13 cellular contexts compared by ENCODE assay signal in genomic region chr19:46818812-46819211, GRCh38. TPM values are rescaled to one million over a fixed set of nuclear protein-coding genes. Genes with fewer than 3 reads are reported as not detected.
DNase-seq lines count a peak whose midpoint lies in the region; ATAC-seq lines count a peak whose summit lies in the region.
"Had no signal": no experiment of that assay in that cellular context is flagged by ENCODE, and none has a peak within 500 bp of the region (broad histone marks: within the 10 kb centered on the region; RNA-seq: fewer than 3 reads in every experiment).

No MANE protein-coding gene starts in this region.

- H3K27me3 Mint-ChIP-seq in activated T-cell treated with anti-CD3 and anti-CD28 coated beads, Interleukin-2, amount 50 U/mL, for 24 hours: no peaks in the 10 kb centered on the region
- H3K27me3 Mint-ChIP-seq in activated naive CD8-positive, alpha-beta T cell treated with anti-CD3 and anti-CD28 coated beads for 36 hours: peaks cover 1% of the 10 kb centered on the region
- H3K27me3 Mint-ChIP-seq: activated naive CD8-positive, alpha-beta T cell treated with anti-CD3 and anti-CD28 coated beads, Interleukin-2, amount 10 ng/mL, durations not matched to agents 7 days and 5 days; stimulated activated naive CD8-positive, alpha-beta T cell treated with anti-CD3 and anti-CD28 coated beads, Interleukin-15, Interleukin-2, amounts not matched to agents 100 ng/mL and 50 ng/mL, for 24 hours had no signal

- no peaks in the 10 kb centered on the region for H3K9me3 Mint-ChIP-seq in activated T-cell treated with anti-CD3 and anti-CD28 coated beads, Interleukin-2, amount 50 U/mL, for 24 hours
- H3K9me3 Mint-ChIP-seq in activated naive CD8-positive, alpha-beta T cell treated with anti-CD3 and anti-CD28 coated beads for 36 hours: no peaks in the 10 kb centered on the region
- H3K9me3 Mint-ChIP-seq: activated naive CD8-positive, alpha-beta T cell treated with anti-CD3 and anti-CD28 coated beads, Interleukin-2, amount 10 ng/mL, durations not matched to agents 7 days and 5 days; natural killer cell treated with Interleukin-12 subunit alpha and Interleukin-12 subunit beta and Interleukin-15 and Interleukin-18, amount 100 ng/mL, for 72 hours; stimulated activated naive CD8-positive, alpha-beta T cell treated with anti-CD3 and anti-CD28 coated beads, Interleukin-15, Interleukin-2, amounts not matched to agents 100 ng/mL and 50 ng/mL, for 24 hours had no signal

- no peaks in the 10 kb centered on the region for H3K36me3 Mint-ChIP-seq in activated T-cell treated with anti-CD3 and anti-CD28 coated beads, Interleukin-2, amount 50 U/mL, for 24 hours (ENCODE audit: low read depth)
- no peaks in the 10 kb centered on the region for H3K36me3 Mint-ChIP-seq in activated naive CD8-positive, alpha-beta T cell treated with anti-CD3 and anti-CD28 coated beads for 36 hours
- H3K36me3 Mint-ChIP-seq: activated naive CD8-positive, alpha-beta T cell treated with anti-CD3 and anti-CD28 coated beads, Interleukin-2, amount 10 ng/mL, durations not matched to agents 7 days and 5 days; natural killer cell treated with Interleukin-12 subunit alpha and Interleukin-12 subunit beta and Interleukin-15 and Interleukin-18, amount 100 ng/mL, for 72 hours had no signal

- peak; percentile 12 for DNase-seq in activated T-cell treated with anti-CD3 and anti-CD28 coated beads for 48 hours (ENCODE audit: low read depth)
- no peak for DNase-seq in activated T-cell treated with anti-CD3 and anti-CD28 coated beads, Interleukin-2, amount 50 U/mL, for 24 hours
- DNase-seq in MG63: peak; percentile 29
- DNase-seq in activated naive CD8-positive, alpha-beta T cell treated with anti-CD3 and anti-CD28 coated beads for 36 hours: peak; percentile 24
- peak; percentile 37 for DNase-seq in stimulated activated CD8-positive, alpha-beta memory T cell treated with anti-CD3 and anti-CD28 coated beads, Interleukin-4, amount 100 ng/mL, for 48 hours
- DNase-seq in SW 1271 (lab: John Stamatoyannopoulos, UW): no peak
- no peak for DNase-seq in AG08395 (ENCODE audit: low spot score)
- DNase-seq: activated naive CD8-positive, alpha-beta T cell treated with anti-CD3 and anti-CD28 coated beads, Interleukin-2, amount 10 ng/mL, durations not matched to agents 7 days and 5 days; BE2C; NCI-H774 had no signal

- H3K4me3 Mint-ChIP-seq in activated T-cell treated with anti-CD3 and anti-CD28 coated beads, Interleukin-2, amount 50 U/mL, for 24 hours: no peak overlapping the region
- no peak overlapping the region for H3K4me3 Mint-ChIP-seq in activated naive CD8-positive, alpha-beta T cell treated with anti-CD3 and anti-CD28 coated beads for 36 hours
- H3K4me3 Mint-ChIP-seq: activated naive CD8-positive, alpha-beta T cell treated with anti-CD3 and anti-CD28 coated beads, Interleukin-2, amount 10 ng/mL, durations not matched to agents 7 days and 5 days; natural killer cell treated with Interleukin-12 subunit alpha and Interleukin-12 subunit beta and Interleukin-15 and Interleukin-18, amount 100 ng/mL, for 72 hours; stimulated activated naive CD8-positive, alpha-beta T cell treated with anti-CD3 and anti-CD28 coated beads, Interleukin-15, Interleukin-2, amounts not matched to agents 100 ng/mL and 50 ng/mL, for 24 hours had no signal

- H3K4me3 ChIP-seq in MG63: no peak overlapping the region

- no peak overlapping the region for H3K27ac Mint-ChIP-seq in activated T-cell treated with anti-CD3 and anti-CD28 coated beads, Interleukin-2, amount 50 U/mL, for 24 hours
- no peak overlapping the region for H3K27ac Mint-ChIP-seq in activated naive CD8-positive, alpha-beta T cell treated with anti-CD3 and anti-CD28 coated beads for 36 hours
- H3K27ac Mint-ChIP-seq: activated naive CD8-positive, alpha-beta T cell treated with anti-CD3 and anti-CD28 coated beads, Interleukin-2, amount 10 ng/mL, durations not matched to agents 7 days and 5 days; stimulated activated naive CD8-positive, alpha-beta T cell treated with anti-CD3 and anti-CD28 coated beads, Interleukin-15, Interleukin-2, amounts not matched to agents 100 ng/mL and 50 ng/mL, for 24 hours had no signal

- H3K4me1 Mint-ChIP-seq in activated T-cell treated with anti-CD3 and anti-CD28 coated beads, Interleukin-2, amount 50 U/mL, for 24 hours (ENCODE audit: low read depth): peaks cover 30% of the 10 kb centered on the region
- H3K4me1 Mint-ChIP-seq in activated naive CD8-positive, alpha-beta T cell treated with anti-CD3 and anti-CD28 coated beads for 36 hours: peaks cover 24% of the 10 kb centered on the region

- no peaks in the 10 kb centered on the region for H3K27me3 ChIP-seq in MG63
- H3K27me3 ChIP-seq: BE2C had no signal

- H3K36me3 ChIP-seq in MG63: no peaks in the 10 kb centered on the region
- H3K36me3 ChIP-seq: BE2C had no signal

- no peaks in the 10 kb centered on the region for H3K9me3 ChIP-seq in MG63
- H3K9me3 ChIP-seq: BE2C had no signal

- ATAC-seq in GM18519 (IDR thresholded peaks at IDR 0.05; ENCODE audit: low FRiP score, unreplicated experiment): no peak

RNA-seq across cellular contexts. Expression of gene SLC1A5, which starts 30.4 kb away (rescaled TPM):
- 170 and 305 TPM in 2 replicates for total RNA-seq in MG63 (2014; rRNA removed; shearing (Covaris generic); ENCODE audit: low replicate concordance)
- 100 to 1,000 TPM; 299 to 309 TPM for total RNA-seq in activated naive CD8-positive, alpha-beta T cell treated with anti-CD3 and anti-CD28 coated beads for 36 hours

RNA-seq across cellular contexts. Expression of gene AP2S1, which starts 31.8 kb away (rescaled TPM):
- total RNA-seq in MG63 (2014; rRNA removed; shearing (Covaris generic); ENCODE audit: low replicate concordance): 216 and 390 TPM in 2 replicates
- 100 to 1,000 TPM; 112 to 114 TPM for total RNA-seq in activated naive CD8-positive, alpha-beta T cell treated with anti-CD3 and anti-CD28 coated beads for 36 hours

RNA-seq across cellular contexts. Expression of gene ARHGAP35, which starts 42.0 kb away (rescaled TPM):
- total RNA-seq in MG63 (2014; rRNA removed; shearing (Covaris generic); ENCODE audit: low replicate concordance): 7.8 and 14.7 TPM in 2 replicates
- total RNA-seq in activated naive CD8-positive, alpha-beta T cell treated with anti-CD3 and anti-CD28 coated beads for 36 hours: 10 to 100 TPM; 13.6 to 13.7 TPM

Comparison
In these comparisons a context has a peak if more than half of its experiments do, and no peak if none do; other contexts are left out.
1. DNase-seq: peak in activated T-cell treated with anti-CD3 and anti-CD28 coated beads for 48 hours (single experiment), MG63 (single experiment), activated naive CD8-positive, alpha-beta T cell treated with anti-CD3 and anti-CD28 coated beads for 36 hours (single experiment) and stimulated activated CD8-positive, alpha-beta memory T cell treated with anti-CD3 and anti-CD28 coated beads, Interleukin-4, amount 100 ng/mL, for 48 hours (single experiment); none in activated T-cell treated with anti-CD3 and anti-CD28 coated beads, Interleukin-2, amount 50 U/mL, for 24 hours (single experiment), SW 1271 (0 of 2) and AG08395 (single experiment).